Comparison of ENCODE assay signal across 9 cellular contexts in genomic region chr11:35619754-35620640, GRCh38. TPM values are rescaled to one million over a fixed set of nuclear protein-coding genes. Genes with fewer than 3 reads are reported as not detected.
DNase-seq lines count a peak whose midpoint lies in the region; TF ChIP-seq lines count a peak whose summit lies in the region.
"Had no signal": no experiment of that assay in that cellular context is flagged by ENCODE, and none has a peak within 500 bp of the region (broad histone marks: within the 10 kb centered on the region; RNA-seq: fewer than 3 reads in every experiment).

No MANE protein-coding gene starts in this region.

- peak overlapping the region; percentile 80 for H3K4me3 ChIP-seq in left ventricle myocardium inferior
- peak overlapping the region; percentile 49 to 57 for H3K4me3 ChIP-seq in prostate gland

- H3K9me3 ChIP-seq in left ventricle myocardium inferior (replicated peaks), result no peaks in the 10 kb centered on the region
- H3K9me3 ChIP-seq in prostate gland, result no peaks in the 10 kb centered on the region

- no peaks in the 10 kb centered on the region for H3K36me3 Mint-ChIP-seq in activated naive CD4-positive, alpha-beta T cell treated with anti-CD3 and anti-CD28 coated beads, Interleukin-2, amount 50 U/mL, for 24 hours

- peak overlapping the region; percentile 76 for H3K4me3 Mint-ChIP-seq in activated naive CD4-positive, alpha-beta T cell treated with anti-CD3 and anti-CD28 coated beads, Interleukin-2, amount 50 U/mL, for 24 hours

- H3K9me3 Mint-ChIP-seq in activated naive CD4-positive, alpha-beta T cell treated with anti-CD3 and anti-CD28 coated beads, Interleukin-2, amount 50 U/mL, for 24 hours, result no peaks in the 10 kb centered on the region

- WGBS in prostate gland, result 9% methylated on average over 34 of the region's 48 CpGs

- H3K36me3 ChIP-seq in left ventricle myocardium inferior (no peaks in the 10 kb centered on the region), prostate gland (no peaks in the 10 kb centered on the region)

- peaks cover 59% of the 10 kb centered on the region for H3K4me1 ChIP-seq in left ventricle myocardium inferior
- peaks cover 21% of the 10 kb centered on the region for H3K4me1 ChIP-seq in prostate gland (replicated peaks)

- intact Hi-C loops in left ventricle myocardium inferior (cut with micrococcal nuclease) (no loop called here), prostate gland (cut with DNase I) (loop anchor here (2.0 to 10.0 kb wide), 4 partner anchors 202 to 865 kb away; no protein-coding TSS in a partner anchor)

- H3K27ac ChIP-seq in left ventricle myocardium inferior (replicated peaks) (peak overlapping the region; percentile 83), prostate gland (no peak overlapping the region)

- DNase-seq in ACHN (peak; percentile 76), GM13977 (ENCODE audit: low spot score) (peak; percentile 35), KBM-7 (peak; percentile 32), left ventricle myocardium inferior (peak; percentile 16), prostate gland (ENCODE audit: low spot score) (no peak), HT-29 (ENCODE audit: low spot score) (no peak), T-helper 2 cell (no peak)

- TF ChIP-seq POLR2A in prostate gland (IDR thresholded peaks at IDR 0.05), result no peak

- H3K27ac Mint-ChIP-seq in activated naive CD4-positive, alpha-beta T cell treated with anti-CD3 and anti-CD28 coated beads, Interleukin-2, amount 50 U/mL, for 24 hours, result no peak overlapping the region

- no peak for TF ChIP-seq CTCF in GM13977 (IDR thresholded peaks at IDR 0.05; ENCODE audit: extremely low read depth, insufficient read depth, missing control alignments)
- TF ChIP-seq CTCF in left ventricle myocardium inferior (IDR thresholded peaks at IDR 0.05; ENCODE audit: borderline replicate concordance), result no peak
- TF ChIP-seq CTCF in prostate gland (IDR thresholded peaks at IDR 0.05), result no peak

- H3K27me3 ChIP-seq in left ventricle myocardium inferior (ENCODE audit: low read depth) (peaks cover 62% of the 10 kb centered on the region), prostate gland (replicated peaks; ENCODE audit: insufficient read depth) (no peaks in the 10 kb centered on the region)

- peaks cover 10% of the 10 kb centered on the region for H3K4me1 Mint-ChIP-seq in activated naive CD4-positive, alpha-beta T cell treated with anti-CD3 and anti-CD28 coated beads, Interleukin-2, amount 50 U/mL, for 24 hours

- in situ Hi-C loops in ACHN (cut with HindIII; ENCODE audit: low pct_ligation_motif_present, low pct_unique_long_range_greater_than_20kb, low sequenced_read_pairs) (no loop called here), GM13977 (cut with MboI; ENCODE audit: low pct_unique_long_range_greater_than_20kb, low sequenced_read_pairs, unreplicated experiment) (loop anchor here (10.0 kb wide), 3 partner anchors 205 to 645 kb away; no protein-coding TSS in a partner anchor), KBM-7 (cut with MboI; ENCODE audit: low pct_unique_long_range_greater_than_20kb, low sequenced_read_pairs) (loop anchor here (25.0 kb wide), 3 partner anchors 517 to 867 kb away; no protein-coding TSS in a partner anchor)

- peaks cover 41% of the 10 kb centered on the region for H3K27me3 Mint-ChIP-seq in activated naive CD4-positive, alpha-beta T cell treated with anti-CD3 and anti-CD28 coated beads, Interleukin-2, amount 50 U/mL, for 24 hours

RNA-seq across cellular contexts. Expression of gene FJX1, which starts 1.7 kb away (rescaled TPM):
- total RNA-seq in left ventricle myocardium inferior (0.88 TPM), prostate gland (10 to 100 TPM; 10.8 to 13.7 TPM)
- total RNA-seq in HT-29 (2014; rRNA removed; shearing (Covaris generic)), result 6.1 and 7.5 TPM in 2 replicates
- total RNA-seq: mononuclear cell had no signal

RNA-seq across cellular contexts. Expression of gene TRIM44, which starts 42.6 kb away (rescaled TPM):
- 42.3 TPM for total RNA-seq in left ventricle myocardium inferior
- 10 to 100 TPM; 30.6 to 33.2 TPM for total RNA-seq in prostate gland
- total RNA-seq in HT-29 (2014; rRNA removed; shearing (Covaris generic)), result 32.2 and 58.2 TPM in 2 replicates

Comparison
In these comparisons a context has a peak if more than half of its experiments do, and no peak if none do; other contexts are left out.
1. DNase-seq: peak in ACHN (single experiment), GM13977 (single experiment), KBM-7 (single experiment) and left ventricle myocardium inferior (single experiment); none in prostate gland (single experiment), HT-29 (single experiment) and T-helper 2 cell (0 of 5).